In genomic region chr13:27919299-27919933, GRCh38 we compare ENCODE assay signal across 8 cellular contexts. TPM values are rescaled to one million over a fixed set of nuclear protein-coding genes. Genes with fewer than 3 reads are reported as not detected.
DNase-seq lines count a peak whose midpoint lies in the region; ATAC-seq, FAIRE-seq and TF ChIP-seq lines count a peak whose summit lies in the region.

No MANE protein-coding gene starts in this region.

- H3K27ac ChIP-seq in HUES6 (ENCODE audit: low read depth, low read length) = no peak overlapping the region
- H3K27ac ChIP-seq in K562 (ENCODE audit: extremely low read depth, low read depth, low read length) = no peak overlapping the region
- no peak overlapping the region for H3K27ac ChIP-seq in brain microvascular endothelial cell

- BruUV-seq in Calu3 (replicated peaks; lab: Mats Ljungman, UMichigan) (no TSS peak), K562 (replicated peaks; lab: Mats Ljungman, UMichigan) (no TSS peak)

- no peak for TF ChIP-seq CTCF in Calu3 (IDR thresholded peaks at IDR 0.05; ENCODE audit: unreplicated experiment)
- TF ChIP-seq CTCF in K562 (IDR thresholded peaks at IDR 0.05 in 2 of 3, conservative IDR thresholded peaks at IDR 0.05 in 1 of 3; ENCODE audit: insufficient read depth in 2 of 3, low read depth in 1 of 3, low read length in 3 of 3) = no peak
- TF ChIP-seq CTCF in brain microvascular endothelial cell (IDR thresholded peaks at IDR 0.05; ENCODE audit: low read depth, low read length, missing control alignments) = no peak

- H3K4me1 ChIP-seq in HUES6 (ENCODE audit: control insufficient read depth, insufficient read depth, low read length) (peaks cover 38% of the 10 kb centered on the region), K562 (replicated peaks in 1 of 2; ENCODE audit: control insufficient read depth in 2 of 2, insufficient read depth in 2 of 2, low read length in 2 of 2) (peaks cover 0 to 9% of the 10 kb centered on the region in 2 experiments; a peak in 2 of 5 replicates), neuron (ENCODE audit: insufficient read depth, low read length) (peaks cover 4% of the 10 kb centered on the region)

- H3K4me2 ChIP-seq in K562 (ENCODE audit: insufficient read depth, low read length) = no peak overlapping the region

- H4K20me1 ChIP-seq in K562 (replicated peaks; ENCODE audit: control insufficient read depth, insufficient read depth, low read length) = no peaks in the 10 kb centered on the region

- TF ChIP-seq EP300 in K562 (IDR thresholded peaks at IDR 0.05; ENCODE audit: low read length) = no peak

- POLR2A ChIA-PET in K562 (lab: Yijun Ruan, JAX) = interaction anchor here (0.6 kb wide), 1 partner anchor 101 kb away, joined by 3 read pairs; no protein-coding TSS in a partner anchor

- peaks cover 20% of the 10 kb centered on the region for H3K36me3 Mint-ChIP-seq in Calu3 (ENCODE audit: insufficient read depth, unreplicated experiment)

- no peak for TF ChIP-seq POLR2A in K562 (conservative IDR thresholded peaks at IDR 0.05)

- no peaks in the 10 kb centered on the region for H3K9me1 ChIP-seq in K562 (ENCODE audit: control insufficient read depth, insufficient read depth, low read length)

- no peaks in the 10 kb centered on the region for H3K36me3 ChIP-seq in HUES6 (ENCODE audit: control insufficient read depth, insufficient read depth, low read length)
- no peaks in the 10 kb centered on the region for H3K36me3 ChIP-seq in K562 (ENCODE audit: control insufficient read depth, insufficient read depth, low read length)
- no peaks in the 10 kb centered on the region for H3K36me3 ChIP-seq in neuron (ENCODE audit: insufficient read depth, low read length)
- H3K36me3 ChIP-seq in brain microvascular endothelial cell (replicated peaks) = no peaks in the 10 kb centered on the region

- in situ Hi-C loops in K562 (cut with MboI) = no loop called here
- in situ Hi-C loops in brain microvascular endothelial cell (cut with HindIII; ENCODE audit: low pct_ligation_motif_present, low sequenced_read_pairs) = no loop called here

- no peaks in the 10 kb centered on the region for H3K27me3 Mint-ChIP-seq in Calu3 (ENCODE audit: unreplicated experiment)

- H3K4me1 Mint-ChIP-seq in Calu3 (ENCODE audit: low read depth, unreplicated experiment) = peaks cover 12% of the 10 kb centered on the region

- H3K4me3 ChIP-seq in HUES6 (ENCODE audit: low read depth, low read length) = peak overlapping the region; percentile 38; the same call in 1 of the 2 replicates
- H3K4me3 ChIP-seq in K562 = no peak overlapping the region
- H3K4me3 ChIP-seq in neuron (ENCODE audit: low read length) = peak overlapping the region; percentile 18
- no peak overlapping the region for H3K4me3 ChIP-seq in brain microvascular endothelial cell (ENCODE audit: low read depth, low read length)

- no peak for TF ChIP-seq RAD21 in K562 (CRISPR knock-in tag; conservative IDR thresholded peaks at IDR 0.05 in 1 of 2, IDR thresholded peaks at IDR 0.05 in 1 of 2)

- peak overlapping the region; percentile 97 for H3K4me3 Mint-ChIP-seq in Calu3 (ENCODE audit: low read depth, unreplicated experiment)

- H3K27me3 ChIP-seq in HUES6 (ENCODE audit: control insufficient read depth, insufficient read depth, low read length) = peaks cover 100% of the 10 kb centered on the region
- H3K27me3 ChIP-seq in K562 (ENCODE audit: control insufficient read depth in 2 of 2, insufficient read depth in 2 of 2, low read length in 2 of 2) = peaks cover 11 to 62% of the 10 kb centered on the region in 2 experiments; a peak in 4 of 5 replicates
- peaks cover 87% of the 10 kb centered on the region for H3K27me3 ChIP-seq in neuron (ENCODE audit: insufficient read depth, low read length)
- peaks cover 90% of the 10 kb centered on the region for H3K27me3 ChIP-seq in brain microvascular endothelial cell (replicated peaks)

- no peak overlapping the region for H3K27ac Mint-ChIP-seq in Calu3 (ENCODE audit: unreplicated experiment)

- no peak; the same call in 1 of the 3 replicates for ATAC-seq in K562
- ATAC-seq in HG02623 (IDR thresholded peaks at IDR 0.05; ENCODE audit: unreplicated experiment) = no peak

- H3K9me3 ChIP-seq in HUES6 (ENCODE audit: control insufficient read depth, insufficient read depth, low read depth, low read length) = no peaks in the 10 kb centered on the region
- no peaks in the 10 kb centered on the region for H3K9me3 ChIP-seq in K562 (replicated peaks; ENCODE audit: control insufficient read depth, insufficient read depth, low read depth, low read length)
- H3K9me3 ChIP-seq in neuron (ENCODE audit: low read length) = peaks cover 2% of the 10 kb centered on the region

- CTCF ChIA-PET in Calu3 (lab: Charles Lee) (interaction anchor here (0.5 to 1.9 kb wide), 3 partner anchors 35 to 976 kb away, joined by 3 to 7 read pairs (median 5); no protein-coding TSS in a partner anchor), K562 (lab: Yijun Ruan, JAX; ENCODE audit: low intra/inter-chr PET ratio) (no interaction called here)

- FAIRE-seq in K562 (lab: Jason Lieb, UNC) = no peak

- no peaks in the 10 kb centered on the region for H3K79me2 ChIP-seq in K562 (ENCODE audit: control insufficient read depth, insufficient read depth, low read length)

- H3K9ac ChIP-seq in HUES6 (ENCODE audit: low read length) (no peak overlapping the region), K562 (ENCODE audit: insufficient read depth in 1 of 2, low read depth in 2 of 2, low read length in 2 of 2) (no peak overlapping the region)

- intact Hi-C loops in Calu3 (cut with micrococcal nuclease; ENCODE audit: unreplicated experiment) (loop anchor here (2.0 kb wide), 1 partner anchor 33 kb away; no protein-coding TSS in a partner anchor), K562 (cut with micrococcal nuclease) (no loop called here)

- H3K9me3 Mint-ChIP-seq in Calu3 (ENCODE audit: low read depth, unreplicated experiment) = no peaks in the 10 kb centered on the region

- DNase-seq in Calu3 (no peak), K562 (ENCODE audit: extremely low read depth in 1 of 4, low spot score in 3 of 4) (peak in 3 of 4 experiments; percentile 44 to 64 (median 53)), H4 (ENCODE audit: low spot score) (no peak), ecto neural progenitor cell (ENCODE audit: low spot score) (no peak), brain microvascular endothelial cell (no peak)

- no peak overlapping the region for H2AFZ ChIP-seq in K562 (ENCODE audit: low read depth, low read length)
- H2AFZ ChIP-seq in neuron (ENCODE audit: low read depth, low read length) = peak overlapping the region; percentile 87

- 7% methylated on average over 15 of the region's 17 CpGs for WGBS in K562 (ENCODE audit: insufficient coverage, low coverage, missing lambda C conversion rate)

TF ChIP-seq in K562, 482 proteins besides CTCF, POLR2A, EP300 and RAD21:
- peak; percentile 47 for TF ChIP-seq NFYB (IDR thresholded peaks at IDR 0.05; ENCODE audit: extremely low read depth, insufficient read length)
- TF ChIP-seq RAD51 (IDR thresholded peaks at IDR 0.05; ENCODE audit: borderline replicate concordance, low read depth) = peak; percentile 38; the same call in 1 of the 2 replicates
- TF ChIP-seq RHOXF2B (CRISPR knock-in tag; conservative IDR thresholded peaks at IDR 0.05) = no peak

RNA-seq across cellular contexts. Expression of gene PDX1, which starts 0.4 kb away (rescaled TPM):
- total RNA-seq in Calu3 (2022) (1.2 and 1.8 TPM in 2 replicates), K562 (2014; rRNA removed) (not detected in 2 replicates), K562 (2014; rRNA removed; fragmentation: Illumina TruSeq; extraction: Trizol) (not detected in 2 replicates), K562 (2015; rRNA removed; fragmentation: Illumina TruSeq; extraction: Trizol) (not detected in 2 replicates), K562 (2021) (not detected in 2 replicates)
- not detected in 2 replicates for total RNA-seq in K562 (2011; cell fraction: chromatin; rRNA removed; ENCODE audit: low replicate concordance)
- not detected in 2 replicates for total RNA-seq in K562 (2011; cell fraction: nucleolus; rRNA removed)
- not detected in 2 replicates for total RNA-seq in K562 (2011; cell fraction: nucleoplasm; rRNA removed)
- polyA plus RNA-seq in K562 (2011; rRNA removed) (not detected in 2 replicates), K562 (2014; fragmentation: Illumina TruSeq; extraction: Trizol) (not detected in 2 replicates), K562 (2014; fragmentation: Nextera tagmentation; extraction: Ambion mirVana) (not detected), K562 (2014; rRNA removed) (not detected in 2 replicates)
- not detected in 2 replicates for polyA plus RNA-seq in K562 (2011; cell fraction: cytosol; rRNA removed)
- not detected in 2 replicates for polyA plus RNA-seq in K562 (2011; cell fraction: nucleus; rRNA removed)
- not detected in 2 replicates for polyA plus RNA-seq in K562 (2012)
- not detected in 2 replicates for polyA minus RNA-seq in K562 (2011; rRNA and poly(A)+ RNA removed)
- not detected in 2 replicates for polyA minus RNA-seq in K562 (2011; cell fraction: cytosol; rRNA and poly(A)+ RNA removed)
- polyA minus RNA-seq in K562 (2011; cell fraction: nucleus; rRNA and poly(A)+ RNA removed) = not detected in 2 replicates
- not detected in 2 replicates for total RNA-seq in H4 (2014; rRNA removed; shearing (Covaris generic))

RNA-seq across cellular contexts. Expression of gene CDX2, which starts 49.7 kb away (rescaled TPM):
- total RNA-seq in Calu3 (2022) (1.0 TPM in 1 of 2 replicates, not detected in the other), K562 (2014; rRNA removed) (not detected in 2 replicates), K562 (2014; rRNA removed; fragmentation: Illumina TruSeq; extraction: Trizol) (not detected in 2 replicates), K562 (2015; rRNA removed; fragmentation: Illumina TruSeq; extraction: Trizol) (not detected in 2 replicates), K562 (2021) (0.04 and 0.11 TPM in 2 replicates)
- total RNA-seq in K562 (2011; cell fraction: chromatin; rRNA removed; ENCODE audit: low replicate concordance) = not detected in 2 replicates
- total RNA-seq in K562 (2011; cell fraction: nucleolus; rRNA removed) = not detected in 2 replicates
- total RNA-seq in K562 (2011; cell fraction: nucleoplasm; rRNA removed) = not detected in 2 replicates
- polyA plus RNA-seq in K562 (2011; rRNA removed) (not detected in 2 replicates), K562 (2014; fragmentation: Illumina TruSeq; extraction: Trizol) (not detected in 2 replicates), K562 (2014; fragmentation: Nextera tagmentation; extraction: Ambion mirVana) (not detected), K562 (2014; rRNA removed) (not detected in 2 replicates)
- not detected in 2 replicates for polyA plus RNA-seq in K562 (2011; cell fraction: cytosol; rRNA removed)
- not detected in 2 replicates for polyA plus RNA-seq in K562 (2011; cell fraction: nucleus; rRNA removed)
- polyA plus RNA-seq in K562 (2012) = not detected in 2 replicates
- not detected in 2 replicates for polyA minus RNA-seq in K562 (2011; rRNA and poly(A)+ RNA removed)
- not detected in 2 replicates for polyA minus RNA-seq in K562 (2011; cell fraction: cytosol; rRNA and poly(A)+ RNA removed)
- not detected in 2 replicates for polyA minus RNA-seq in K562 (2011; cell fraction: nucleus; rRNA and poly(A)+ RNA removed)
- total RNA-seq in H4 (2014; rRNA removed; shearing (Covaris generic)) = not detected in 2 replicates

Comparison
In these comparisons a context has a peak if more than half of its experiments do, and no peak if none do; other contexts are left out.
1. DNase-seq: peak in K562 (3 of 4); none in Calu3 (single experiment), H4 (single experiment), ecto neural progenitor cell (single experiment) and brain microvascular endothelial cell (single experiment).
2. H3K4me3 ChIP-seq: peak in HUES6 (single experiment) and neuron (single experiment); none in K562 (single experiment) and brain microvascular endothelial cell (single experiment).